ENCODE assay signal across 27 cellular contexts in the genomic region with DNA sequence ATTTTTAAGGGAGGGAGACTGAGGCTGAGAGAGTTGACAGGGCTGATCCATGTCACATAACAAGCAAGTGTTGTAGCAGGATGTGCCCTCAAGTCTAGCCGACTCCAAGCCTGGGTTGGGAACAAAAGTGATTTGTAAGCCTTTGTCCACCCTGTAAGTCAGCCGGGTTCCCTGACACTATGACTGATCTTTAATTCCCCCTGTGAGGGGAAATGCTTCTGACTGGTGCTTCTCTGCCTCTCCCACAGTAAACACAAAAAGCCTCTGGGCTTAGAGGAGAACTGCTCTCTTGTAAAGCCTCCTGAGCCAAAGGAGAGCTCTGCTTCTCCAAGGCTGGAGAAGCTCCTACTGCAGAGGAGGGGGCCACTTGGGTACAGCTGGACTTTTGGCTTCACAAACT. TPM values are rescaled to one million over a fixed set of nuclear protein-coding genes. Genes with fewer than 3 reads are reported as not detected.
"Had no signal": no experiment of that assay in that cellular context is flagged by ENCODE, and none has a peak within 500 bp of the region (broad histone marks: within the 10 kb centered on the region; RNA-seq: fewer than 3 reads in every experiment).

No MANE protein-coding gene starts in this region.

- H3K27ac Mint-ChIP-seq: activated naive CD4-positive, alpha-beta T cell treated with anti-CD3 and anti-CD28 coated beads for 36 hours; activated naive CD8-positive, alpha-beta T cell treated with anti-CD3 and anti-CD28 coated beads, Interleukin-2, amount 10 ng/mL, durations not matched to agents 7 days and 5 days; natural killer cell; progenitor cell of endocrine pancreas had no signal

- H3K4me1 Mint-ChIP-seq: activated naive CD8-positive, alpha-beta T cell treated with anti-CD3 and anti-CD28 coated beads, Interleukin-2, amount 10 ng/mL, durations not matched to agents 7 days and 5 days; natural killer cell had no signal

- ATAC-seq: activated T-cell treated with anti-CD3 and anti-CD28 coated beads, Interleukin-2, amount 50 U/mL, for 4 hours; left lobe of liver; natural killer cell; upper lobe of right lung had no signal

- DNase-seq: activated CD4-positive, alpha-beta T cell treated with anti-CD3 and anti-CD28 coated beads for 4 hours; activated CD4-positive, alpha-beta T cell treated with anti-CD3 and anti-CD28 coated beads, Interleukin-2, amount 50 U/mL, for 48 hours; activated CD4-positive, CD25-positive, alpha-beta regulatory T cell; activated CD8-positive, alpha-beta memory T cell treated with anti-CD3 and anti-CD28 coated beads, Interleukin-2, amount 50 U/mL, for 48 hours; activated naive CD4-positive, alpha-beta T cell treated with anti-CD3 and anti-CD28 coated beads for 36 hours; activated naive CD8-positive, alpha-beta T cell treated with anti-CD3 and anti-CD28 coated beads, Interleukin-2, amount 10 ng/mL, durations not matched to agents 7 days and 5 days; activated T-cell treated with anti-CD3 and anti-CD28 coated beads, Interleukin-2, amount 50 U/mL, for 4 hours; amniotic stem cell; cerebellar nuclear complex; midbrain; natural killer cell; retina; sigmoid colon; stimulated activated CD4-positive, alpha-beta T cell treated with anti-CD3 and anti-CD28 coated beads, Interleukin-4, amount 100 ng/mL, for 1 hour; stimulated activated naive CD4-positive, alpha-beta T cell; T1000; testis; upper lobe of right lung had no signal

- H3K4me1 ChIP-seq: sigmoid colon had no signal

- H3K36me3 Mint-ChIP-seq: activated naive CD8-positive, alpha-beta T cell treated with anti-CD3 and anti-CD28 coated beads, Interleukin-2, amount 10 ng/mL, durations not matched to agents 7 days and 5 days; natural killer cell had no signal

- H3K9me3 ChIP-seq: testis, upper lobe of right lung had no signal

- H3K27ac ChIP-seq: coronary artery, sigmoid colon, testis, upper lobe of right lung had no signal

- H3K4me3 Mint-ChIP-seq: activated naive CD4-positive, alpha-beta T cell treated with anti-CD3 and anti-CD28 coated beads for 36 hours; activated naive CD8-positive, alpha-beta T cell treated with anti-CD3 and anti-CD28 coated beads, Interleukin-2, amount 10 ng/mL, durations not matched to agents 7 days and 5 days; activated T-cell treated with anti-CD3 and anti-CD28 coated beads, Interleukin-2, amount 50 U/mL, for 4 hours; natural killer cell had no signal

- H3K27me3 ChIP-seq: testis, upper lobe of right lung had no signal

- H3K36me3 ChIP-seq: sigmoid colon, upper lobe of right lung had no signal

- H3K4me3 ChIP-seq: coronary artery, lung, sigmoid colon, testis, upper lobe of right lung had no signal

- H3K9me3 Mint-ChIP-seq: activated T-cell treated with anti-CD3 and anti-CD28 coated beads, Interleukin-2, amount 50 U/mL, for 4 hours; natural killer cell had no signal

RNA-seq across cellular contexts. Expression of gene KANK4, which starts 35.9 kb away (rescaled TPM):
- total RNA-seq: activated CD8-positive, alpha-beta memory T cell treated with anti-CD3 and anti-CD28 coated beads for 36 hours; activated naive CD4-positive, alpha-beta T cell treated with anti-CD3 and anti-CD28 coated beads for 36 hours; activated naive CD8-positive, alpha-beta T cell treated with anti-CD3 and anti-CD28 coated beads, Interleukin-2, amount 10 ng/mL, durations not matched to agents 7 days and 5 days; activated T-cell treated with anti-CD3 and anti-CD28 coated beads, Interleukin-2, amount 50 U/mL, for 4 hours; epithelial cell of proximal tubule; fibroblast of villous mesenchyme; glomerular endothelial cell; natural killer cell; T-helper 1 cell treated with Interleukin-12 subunit alpha and Interleukin-12 subunit beta and Interleukin-4 antibody, amounts not matched to agents 30 ng/mL and 1 ng/mL, for 36 hours had no signal
